ENCODE assay signal across 1 cellular context in genomic region chr2:64604929-64605550, GRCh38.
TF ChIP-seq lines count a peak whose summit lies in the region.

No MANE protein-coding gene starts in this region.

TF ChIP-seq in SK-N-SH treated with all-trans-retinoic acid at 6 μM for 48 hours, 23 proteins besides CTCF, POLR2A, EP300 and RAD21 (continued from another document):
- no peak for TF ChIP-seq PATZ1 (CRISPR knock-in tag; IDR thresholded peaks at IDR 0.05; ENCODE audit: borderline replicate concordance)
- TF ChIP-seq ZNF565 (CRISPR knock-in tag; conservative IDR thresholded peaks at IDR 0.05; ENCODE audit: low read depth) = no peak
- no peak for TF ChIP-seq TSHZ2 (CRISPR knock-in tag; IDR thresholded peaks at IDR 0.05)
- no peak for TF ChIP-seq ISL1 (CRISPR knock-in tag; IDR thresholded peaks at IDR 0.05)
- TF ChIP-seq RARB (CRISPR knock-in tag; IDR thresholded peaks at IDR 0.05) = no peak
- TF ChIP-seq TCF4 (CRISPR knock-in tag; IDR thresholded peaks at IDR 0.05; ENCODE audit: borderline replicate concordance) = no peak
- TF ChIP-seq CSDC2 (CRISPR knock-in tag; IDR thresholded peaks at IDR 0.05) = no peak
- no peak for TF ChIP-seq ZC3H10 (CRISPR knock-in tag; IDR thresholded peaks at IDR 0.05)
- TF ChIP-seq PPARA (CRISPR knock-in tag; IDR thresholded peaks at IDR 0.05; ENCODE audit: borderline replicate concordance) = no peak
- no peak for TF ChIP-seq CSRNP3 (CRISPR knock-in tag; IDR thresholded peaks at IDR 0.05)
- TF ChIP-seq SNAI2 (CRISPR knock-in tag; IDR thresholded peaks at IDR 0.05) = no peak
- TF ChIP-seq ZNF8 (CRISPR knock-in tag; IDR thresholded peaks at IDR 0.05) = no peak
